ENCODE assay signal across 1 cellular context in genomic region chr18:47263828-47264314, GRCh38.
TF ChIP-seq lines count a peak whose summit lies in the region.

No MANE protein-coding gene starts in this region.

TF ChIP-seq in H1, 55 proteins besides CTCF, POLR2A, EP300 and RAD21:
- TF ChIP-seq GTF2F1 (IDR thresholded peaks at IDR 0.05; ENCODE audit: borderline replicate concordance, low read depth, low read length), result no peak
- TF ChIP-seq JUN (IDR thresholded peaks at IDR 0.05; ENCODE audit: low read depth, low read length), result no peak
- no peak for TF ChIP-seq BCL11A (IDR thresholded peaks at IDR 0.05; ENCODE audit: low read depth in 2 of 2, low read length in 2 of 2)
- TF ChIP-seq SAP30 (IDR thresholded peaks at IDR 0.05; ENCODE audit: insufficient read depth, insufficient replicate concordance, low read length), result no peak
- 0 out of 4 replicates have a peak, but pooled peaks of 1 of the 2 experiments have one; percentile 7 for TF ChIP-seq SIN3A (conservative IDR thresholded peaks at IDR 0.05 in 1 of 2, IDR thresholded peaks at IDR 0.05 in 1 of 2; ENCODE audit: low read depth in 1 of 2, low read length in 2 of 2)
- TF ChIP-seq SUZ12 (IDR thresholded peaks at IDR 0.05; ENCODE audit: low read length), result peak; percentile 30; the same call in 1 of the 2 replicates
- TF ChIP-seq ASH2L (IDR thresholded peaks at IDR 0.05; ENCODE audit: low read length), result peak; percentile 92
- no peak for TF ChIP-seq SIX5 (IDR thresholded peaks at IDR 0.05; ENCODE audit: low read depth, low read length)
- 0 out of 2 replicates have a peak, but pooled peaks have one; percentile 25 for TF ChIP-seq PHF8 (conservative IDR thresholded peaks at IDR 0.05; ENCODE audit: low read depth, low read length)
- no peak for TF ChIP-seq RXRA (IDR thresholded peaks at IDR 0.05; ENCODE audit: insufficient read depth, low read depth, low read length)
- no peak for TF ChIP-seq RBBP5 (IDR thresholded peaks at IDR 0.05; ENCODE audit: borderline replicate concordance, low read depth, low read length)
- TF ChIP-seq CHD7 (IDR thresholded peaks at IDR 0.05; ENCODE audit: insufficient replicate concordance, low read length), result no peak
- TF ChIP-seq KDM4A (IDR thresholded peaks at IDR 0.05; ENCODE audit: low read depth, low read length, severe bottlenecking), result peak; percentile 15
- TF ChIP-seq NRF1 (IDR thresholded peaks at IDR 0.05; ENCODE audit: low read depth, low read length), result no peak
- no peak for TF ChIP-seq POLR2AphosphoS5 (IDR thresholded peaks at IDR 0.05; ENCODE audit: low read depth, low read length)
- no peak for TF ChIP-seq SIRT6 (IDR thresholded peaks at IDR 0.05; ENCODE audit: low read length)
- TF ChIP-seq E2F6 (IDR thresholded peaks at IDR 0.05), result no peak
- TF ChIP-seq RFX5 (IDR thresholded peaks at IDR 0.05; ENCODE audit: borderline replicate concordance, low read depth, low read length), result no peak
- no peak for TF ChIP-seq EGR1 (IDR thresholded peaks at IDR 0.05; ENCODE audit: borderline replicate concordance, low read depth, low read length)
